22 cellular contexts compared by ENCODE assay signal in the genomic region with DNA sequence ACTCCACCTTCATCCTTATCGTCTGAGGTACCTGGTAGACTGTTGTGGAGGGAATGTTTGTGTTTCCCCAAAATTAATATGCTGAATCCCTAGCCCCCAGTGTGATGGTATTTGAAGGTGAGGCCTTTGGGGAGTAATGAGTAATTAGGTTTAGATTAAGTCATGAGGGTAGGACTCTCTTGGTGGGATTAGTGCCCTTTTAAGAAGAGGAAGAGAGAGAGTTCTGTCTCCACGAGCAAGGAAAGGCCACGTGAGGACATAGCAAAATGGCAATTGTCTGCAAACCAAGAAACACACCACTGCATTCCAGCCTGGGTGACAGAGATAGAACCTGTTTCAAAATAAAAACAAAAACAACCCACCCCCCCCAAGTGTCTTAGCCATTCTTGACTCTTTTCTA.
"Had no signal": no experiment of that assay in that cellular context is flagged by ENCODE, and none has a peak within 500 bp of the region (broad histone marks: within the 10 kb centered on the region; RNA-seq: fewer than 3 reads in every experiment).

No MANE protein-coding gene starts in this region.

- ATAC-seq: effector memory CD8-positive, alpha-beta T cell; esophagus mucosa; foreskin keratinocyte; gastrocnemius medialis; gastroesophageal sphincter; heart left ventricle; heart right ventricle had no signal

- H3K27ac Mint-ChIP-seq: dendritic cell treated with granulocyte-macrophage colony-stimulating factor and Interleukin-4, amounts not matched to agents 40 ng/mL and 50 ng/mL, for 4 days; effector memory CD8-positive, alpha-beta T cell; endodermal cell had no signal

- H3K4me3 Mint-ChIP-seq: dendritic cell treated with granulocyte-macrophage colony-stimulating factor and Interleukin-4, amounts not matched to agents 40 ng/mL and 50 ng/mL, for 4 days; effector memory CD8-positive, alpha-beta T cell; endodermal cell had no signal

- DNase-seq: colonic mucosa; cortex of kidney; dermis blood vessel endothelial cell; dorsolateral prefrontal cortex; effector CD4-positive, alpha-beta T cell; effector CD8-positive, alpha-beta T cell; effector memory CD4-positive, alpha-beta T cell; effector memory CD8-positive, alpha-beta T cell; endodermal cell; erythroblast; esophagus squamous epithelium; foreskin fibroblast; foreskin keratinocyte; foreskin melanocyte; gastrocnemius medialis; glutamatergic neuron; head of caudate nucleus; heart left ventricle; heart right ventricle had no signal

- H3K9me3 Mint-ChIP-seq: dendritic cell treated with granulocyte-macrophage colony-stimulating factor and Interleukin-4, amounts not matched to agents 40 ng/mL and 50 ng/mL, for 4 days; effector memory CD8-positive, alpha-beta T cell; endodermal cell had no signal
